1 cellular context compared by ENCODE assay signal in the genomic region with DNA sequence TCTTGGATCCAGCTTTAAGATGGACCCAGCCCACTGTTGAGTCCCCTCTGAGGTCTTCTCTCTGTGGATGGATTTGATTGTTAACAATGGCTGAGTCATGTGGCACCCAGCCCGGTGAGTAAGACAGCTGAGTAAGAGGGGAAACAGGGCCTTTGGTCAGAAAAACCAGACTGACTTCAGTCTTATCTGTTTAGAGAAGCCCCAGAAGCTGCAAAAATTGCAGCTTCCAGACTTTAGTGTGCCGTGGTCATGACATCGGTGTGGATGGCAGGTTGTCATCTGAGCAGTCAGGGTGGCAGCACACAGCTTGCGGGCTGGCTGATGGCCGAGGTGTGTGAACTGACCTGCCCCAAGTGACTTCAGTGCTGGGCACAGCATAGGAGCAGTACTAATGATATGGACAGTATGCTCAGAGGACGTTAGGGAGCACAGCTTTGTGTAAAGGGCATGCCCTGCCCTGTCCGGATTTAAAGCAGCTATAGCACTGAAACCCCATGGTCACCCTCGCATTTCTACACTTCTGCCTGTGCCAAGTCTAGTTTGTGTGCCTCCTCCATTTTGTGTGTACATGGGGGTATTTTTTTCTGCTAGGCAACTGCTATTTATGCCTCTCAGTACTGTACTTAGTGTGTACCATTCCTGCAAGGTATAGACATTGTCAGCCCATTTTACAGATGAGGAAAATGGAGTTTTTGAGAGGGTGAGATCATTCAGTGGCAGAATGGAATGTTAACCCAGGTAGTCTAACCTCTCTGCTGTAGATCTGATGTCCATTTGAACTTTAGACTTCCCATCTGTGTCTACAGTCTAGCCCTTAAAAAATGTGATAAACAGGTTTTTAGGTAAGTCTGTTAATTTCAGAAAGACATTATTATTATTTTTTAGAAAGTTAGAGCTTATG.
A peak's percentile ranks its signal among the peaks of the same experiment; 100 is the strongest.
TF ChIP-seq lines count a peak whose summit lies in the region.

No MANE protein-coding gene starts in this region.

TF ChIP-seq in K562, 482 proteins besides CTCF, POLR2A, EP300 and RAD21 (continued from another document and continues in another):
- TF ChIP-seq GABPA (tag; conservative IDR thresholded peaks at IDR 0.05; ENCODE audit: low read depth) (no peak), ZNF140 (CRISPR knock-in tag; IDR thresholded peaks at IDR 0.05) (no peak), RUNX1 (IDR thresholded peaks at IDR 0.05; ENCODE audit: low read depth) (no peak), ZNF263 (CRISPR knock-in tag; IDR thresholded peaks at IDR 0.05; ENCODE audit: borderline replicate concordance) (peak; percentile 69), FOXK2 (conservative IDR thresholded peaks at IDR 0.05 in 1 of 2, IDR thresholded peaks at IDR 0.05 in 1 of 2; ENCODE audit: low read depth in 2 of 2) (peak in 1 of 2 experiments; percentile 53; a peak in 1 of 4 replicates), BMI1 (IDR thresholded peaks at IDR 0.05; ENCODE audit: low read length) (no peak), POLR2G (IDR thresholded peaks at IDR 0.05; ENCODE audit: low read depth, low read length) (no peak), FOS (IDR thresholded peaks at IDR 0.05; ENCODE audit: extremely low read depth, insufficient read length) (peak; percentile 24), HDAC1 (IDR thresholded peaks at IDR 0.05) (no peak), CBX8 (IDR thresholded peaks at IDR 0.05; ENCODE audit: borderline replicate concordance, extremely low read depth, low read depth, low read length, poor library complexity, severe bottlenecking) (no peak), SNRNP70 (optimal IDR thresholded peaks at IDR 0.05; ENCODE audit: low read depth, low read length) (no peak), GTF3C2 (IDR thresholded peaks at IDR 0.05; ENCODE audit: borderline replicate concordance, extremely low read depth, insufficient read length) (no peak), NR2C2 (CRISPR knock-in tag; IDR thresholded peaks at IDR 0.05) (no peak), NR2C2 (tag; IDR thresholded peaks at IDR 0.05) (no peak), TFAP4 (CRISPR knock-in tag; IDR thresholded peaks at IDR 0.05; ENCODE audit: borderline replicate concordance) (peak; percentile 57; the same call in 1 of the 2 replicates), SAFB2 (IDR thresholded peaks at IDR 0.05; ENCODE audit: borderline replicate concordance, low read depth, low read length, severe bottlenecking) (no peak), ZNF778 (CRISPR knock-in tag; IDR thresholded peaks at IDR 0.05) (no peak), DPF2 (IDR thresholded peaks at IDR 0.05) (peak; percentile 84), ETV5 (CRISPR knock-in tag; IDR thresholded peaks at IDR 0.05; ENCODE audit: low read depth) (no peak), MAFK (IDR thresholded peaks at IDR 0.05; ENCODE audit: low read length) (peak; percentile 60; the same call in 1 of the 2 replicates), ZNF589 (CRISPR knock-in tag; IDR thresholded peaks at IDR 0.05; ENCODE audit: low read depth) (peak; percentile 74), ZNF408 (CRISPR knock-in tag; IDR thresholded peaks at IDR 0.05; ENCODE audit: low read depth) (no peak), NCOR1 (IDR thresholded peaks at IDR 0.05) (peak; percentile 18; the same call in 1 of the 2 replicates), ZNF41 (CRISPR knock-in tag; conservative IDR thresholded peaks at IDR 0.05) (no peak), STAT5B (CRISPR knock-in tag; IDR thresholded peaks at IDR 0.05) (no peak), ZNF316 (IDR thresholded peaks at IDR 0.05) (peak; percentile 66), ARID2 (IDR thresholded peaks at IDR 0.05) (no peak), FOXM1 (IDR thresholded peaks at IDR 0.05; ENCODE audit: low read depth) (no peak), FOXM1 (CRISPR knock-in tag; IDR thresholded peaks at IDR 0.05; ENCODE audit: low read depth) (no peak), ZNF668 (CRISPR knock-in tag; IDR thresholded peaks at IDR 0.05) (no peak), PCBP2 (IDR thresholded peaks at IDR 0.05; ENCODE audit: low read depth, low read length, poor library complexity, severe bottlenecking) (no peak), JUNB (CRISPR knock-in tag; conservative IDR thresholded peaks at IDR 0.05) (no peak), MITF (IDR thresholded peaks at IDR 0.05) (no peak), ZNF518B (CRISPR knock-in tag; IDR thresholded peaks at IDR 0.05) (no peak), TOE1 (IDR thresholded peaks at IDR 0.05; ENCODE audit: borderline replicate concordance) (no peak), TOE1 (CRISPR knock-in tag; IDR thresholded peaks at IDR 0.05; ENCODE audit: borderline replicate concordance, low read depth) (no peak), RFX1 (IDR thresholded peaks at IDR 0.05) (no peak), CHD4 (IDR thresholded peaks at IDR 0.05; ENCODE audit: insufficient read depth, insufficient replicate concordance, low read depth, low read length, poor library complexity, severe bottlenecking) (no peak), PURB (CRISPR knock-in tag; IDR thresholded peaks at IDR 0.05; ENCODE audit: low read depth) (no peak), PHF8 (IDR thresholded peaks at IDR 0.05; ENCODE audit: borderline replicate concordance, low read length) (no peak), SP1 (CRISPR knock-in tag; IDR thresholded peaks at IDR 0.05) (no peak), NR1H2 (CRISPR knock-in tag; IDR thresholded peaks at IDR 0.05) (no peak), CC2D1A (IDR thresholded peaks at IDR 0.05) (no peak), ZNF830 (CRISPR knock-in tag; IDR thresholded peaks at IDR 0.05) (no peak), UBTF (IDR thresholded peaks at IDR 0.05; ENCODE audit: borderline replicate concordance in 1 of 2, low read depth in 2 of 2, low read length in 2 of 2) (no peak), ZFPM2 (CRISPR knock-in tag; IDR thresholded peaks at IDR 0.05) (no peak), KLF10 (CRISPR knock-in tag; IDR thresholded peaks at IDR 0.05) (no peak), ZNF436 (CRISPR knock-in tag; IDR thresholded peaks at IDR 0.05) (no peak), FOSL1 (tag; conservative IDR thresholded peaks at IDR 0.05) (peak; percentile 95), ZNF717 (CRISPR knock-in tag; IDR thresholded peaks at IDR 0.05) (no peak), BRF1 (IDR thresholded peaks at IDR 0.05; ENCODE audit: borderline replicate concordance, extremely low read depth, insufficient read length) (no peak)
- TF ChIP-seq, protein P1, sequence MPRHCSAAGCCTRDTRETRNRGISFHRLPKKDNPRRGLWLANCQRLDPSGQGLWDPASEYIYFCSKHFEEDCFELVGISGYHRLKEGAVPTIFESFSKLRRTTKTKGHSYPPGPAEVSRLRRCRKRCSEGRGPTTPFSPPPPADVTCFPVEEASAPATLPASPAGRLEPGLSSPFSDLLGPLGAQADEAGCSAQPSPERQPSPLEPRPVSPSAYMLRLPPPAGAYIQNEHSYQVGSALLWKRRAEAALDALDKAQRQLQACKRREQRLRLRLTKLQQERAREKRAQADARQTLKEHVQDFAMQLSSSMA (CRISPR knock-in tag; IDR thresholded peaks at IDR 0.05), result no peak
- TF ChIP-seq, protein P2, sequence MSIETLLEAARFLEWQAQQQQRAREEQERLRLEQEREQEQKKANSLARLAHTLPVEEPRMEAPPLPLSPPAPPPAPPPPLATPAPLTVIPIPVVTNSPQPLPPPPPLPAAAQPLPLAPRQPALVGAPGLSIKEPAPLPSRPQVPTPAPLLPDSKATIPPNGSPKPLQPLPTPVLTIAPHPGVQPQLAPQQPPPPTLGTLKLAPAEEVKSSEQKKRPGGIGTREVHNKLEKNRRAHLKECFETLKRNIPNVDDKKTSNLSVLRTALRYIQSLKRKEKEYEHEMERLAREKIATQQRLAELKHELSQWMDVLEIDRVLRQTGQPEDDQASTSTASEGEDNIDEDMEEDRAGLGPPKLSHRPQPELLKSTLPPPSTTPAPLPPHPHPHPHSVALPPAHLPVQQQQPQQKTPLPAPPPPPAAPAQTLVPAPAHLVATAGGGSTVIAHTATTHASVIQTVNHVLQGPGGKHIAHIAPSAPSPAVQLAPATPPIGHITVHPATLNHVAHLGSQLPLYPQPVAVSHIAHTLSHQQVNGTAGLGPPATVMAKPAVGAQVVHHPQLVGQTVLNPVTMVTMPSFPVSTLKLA (conservative IDR thresholded peaks at IDR 0.05), result 0 out of 4 replicates have a peak, but pooled peaks of 1 of the 2 experiments have one; percentile 28
